Comparison of ENCODE assay signal across 9 cellular contexts in the genomic region with DNA sequence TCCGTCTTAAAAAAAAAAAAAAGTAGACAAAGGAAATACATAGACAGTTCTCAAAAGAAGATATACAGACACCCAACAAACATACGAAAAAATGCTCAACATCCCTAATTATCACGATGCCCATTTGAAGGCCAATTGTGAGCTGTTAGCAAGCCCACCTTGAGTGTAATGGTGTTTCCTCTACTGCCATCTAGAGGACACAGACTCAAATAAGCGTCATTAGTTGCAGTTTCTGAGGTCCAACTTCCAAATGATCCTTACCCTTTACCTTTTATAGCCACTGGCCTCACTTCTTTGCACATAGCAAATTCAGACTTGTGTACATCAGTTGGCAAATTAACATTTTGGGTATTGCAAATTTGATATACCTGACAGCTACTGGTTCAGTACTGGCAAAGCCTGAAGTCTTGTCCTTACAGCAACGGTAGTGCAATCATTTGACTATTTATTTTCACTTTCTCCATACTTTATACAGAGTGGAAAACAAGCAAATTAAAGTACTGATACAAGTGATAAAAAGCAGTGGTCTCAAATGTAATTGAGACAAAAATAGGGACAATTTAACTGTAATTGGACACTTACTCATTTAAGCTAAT.
DNase-seq lines count a peak whose midpoint lies in the region; ATAC-seq and TF ChIP-seq lines count a peak whose summit lies in the region.
"Had no signal": no experiment of that assay in that cellular context is flagged by ENCODE, and none has a peak within 500 bp of the region (broad histone marks: within the 10 kb centered on the region; RNA-seq: fewer than 3 reads in every experiment).

No MANE protein-coding gene starts in this region.

- peak; percentile 14 for TF ChIP-seq CTCF in parathyroid adenoma (IDR thresholded peaks at IDR 0.05)

- H3K9ac ChIP-seq in parathyroid adenoma = no peak overlapping the region
- H3K9ac ChIP-seq: BLaER1 treated with 17β-estradiol and CSF1 and Interleukin-3, amounts not matched to agents 10 nM and 100 nM had no signal

- H3K4me1 ChIP-seq in parathyroid adenoma = no peaks in the 10 kb centered on the region
- H3K4me1 ChIP-seq: BLaER1 treated with 17β-estradiol and CSF1 and Interleukin-3, amounts not matched to agents 10 nM and 100 nM had no signal

- no peaks in the 10 kb centered on the region for H3K27me3 ChIP-seq in parathyroid adenoma (ENCODE audit: control insufficient read depth, insufficient read depth, low read length)
- H3K27me3 ChIP-seq: BLaER1 treated with 17β-estradiol and CSF1 and Interleukin-3, amounts not matched to agents 10 nM and 100 nM had no signal

- no peak overlapping the region for H2AFZ ChIP-seq in parathyroid adenoma

- ATAC-seq in GM21423 (IDR thresholded peaks at IDR 0.05; ENCODE audit: unreplicated experiment) = no peak
- ATAC-seq in HG03139 (IDR thresholded peaks at IDR 0.05; ENCODE audit: unreplicated experiment) = no peak

- DNase-seq in NCI-H2196 (lab: John Stamatoyannopoulos, UW; ENCODE audit: unreplicated experiment) (peak; percentile 52), NCI-H2196 treated with DMSO at 0.1 percent for 48 hours (lab: John Stamatoyannopoulos, UW; ENCODE audit: unreplicated experiment) (no peak), NCI-H1092 (lab: John Stamatoyannopoulos, UW) (peak; percentile 32), cerebellar cortex (ENCODE audit: low spot score) (peak; percentile 39), activated gamma-delta T cell treated with Interleukin-2 at 50 U/mL for 16 hours (no peak)

- H3K79me2 ChIP-seq in parathyroid adenoma = no peaks in the 10 kb centered on the region

- H3K27ac ChIP-seq in parathyroid adenoma = no peak overlapping the region
- H3K27ac ChIP-seq: BLaER1 treated with 17β-estradiol and CSF1 and Interleukin-3, amounts not matched to agents 10 nM and 100 nM had no signal

- no peaks in the 10 kb centered on the region for H3K36me3 ChIP-seq in parathyroid adenoma (ENCODE audit: control insufficient read depth, insufficient read depth, low read length)
- H3K36me3 ChIP-seq: BLaER1 treated with 17β-estradiol and CSF1 and Interleukin-3, amounts not matched to agents 10 nM and 100 nM had no signal

- no peak overlapping the region for H3K4me3 ChIP-seq in parathyroid adenoma (ENCODE audit: low read depth, low read length)
- H3K4me3 ChIP-seq: BLaER1 treated with 17β-estradiol and CSF1 and Interleukin-3, amounts not matched to agents 10 nM and 100 nM had no signal

- H3K4me2 ChIP-seq in parathyroid adenoma (ENCODE audit: low read length) = no peak overlapping the region
- H3K4me2 ChIP-seq: BLaER1 treated with 17β-estradiol and CSF1 and Interleukin-3, amounts not matched to agents 10 nM and 100 nM had no signal

- no peaks in the 10 kb centered on the region for H3K9me3 ChIP-seq in parathyroid adenoma (ENCODE audit: control insufficient read depth, low read length)
- H3K9me3 ChIP-seq: BLaER1 treated with 17β-estradiol and CSF1 and Interleukin-3, amounts not matched to agents 10 nM and 100 nM had no signal

Comparison
In these comparisons a context has a peak if more than half of its experiments do, and no peak if none do; other contexts are left out.
1. DNase-seq: peak in NCI-H2196 (single experiment), NCI-H1092 (single experiment) and cerebellar cortex (single experiment); none in NCI-H2196 treated with DMSO at 0.1 percent for 48 hours (single experiment) and activated gamma-delta T cell treated with Interleukin-2 at 50 U/mL for 16 hours (single experiment).